In genomic region chr6:3847521-3847920, GRCh38 we compare ENCODE assay signal across 13 cellular contexts. TPM values are rescaled to one million over a fixed set of nuclear protein-coding genes. Genes with fewer than 3 reads are reported as not detected.
DNase-seq lines count a peak whose midpoint lies in the region; ATAC-seq and TF ChIP-seq lines count a peak whose summit lies in the region.
"Had no signal": no experiment of that assay in that cellular context is flagged by ENCODE, and none has a peak within 500 bp of the region (broad histone marks: within the 10 kb centered on the region; RNA-seq: fewer than 3 reads in every experiment).

No MANE protein-coding gene starts in this region.

- no peak for TF ChIP-seq CTCF in CD8-positive, alpha-beta T cell (IDR thresholded peaks at IDR 0.05)
- TF ChIP-seq CTCF in gastroesophageal sphincter (IDR thresholded peaks at IDR 0.05), result no peak
- TF ChIP-seq CTCF in Caco-2 (IDR thresholded peaks at IDR 0.05; ENCODE audit: insufficient read depth in 1 of 2, low read depth in 1 of 2, low read length in 1 of 2, severe bottlenecking in 1 of 2, unreplicated experiment in 1 of 2), result no peak
- no peak for TF ChIP-seq CTCF in GM10248 (IDR thresholded peaks at IDR 0.05; ENCODE audit: control extremely low read depth, extremely low read depth, low read depth, missing control alignments)

- no peak for DNase-seq in CD8-positive, alpha-beta T cell
- DNase-seq in T-helper 17 cell, result no peak
- peak; percentile 71 for DNase-seq in fibroblast of peridontal ligament (ENCODE audit: extremely low read depth)
- no peak for DNase-seq in HuH-7 (ENCODE audit: low spot score)
- no peak for DNase-seq in Caco-2
- DNase-seq in GM10248 (ENCODE audit: extremely low spot score), result no peak
- DNase-seq: NCI-H1930, NCI-H82 had no signal

- no peaks in the 10 kb centered on the region for H3K27me3 ChIP-seq in CD8-positive, alpha-beta T cell (ENCODE audit: insufficient read depth, low read length)
- H3K27me3 ChIP-seq in skeletal muscle tissue (ENCODE audit: control insufficient read depth in 3 of 3, insufficient read depth in 3 of 3, low read length in 3 of 3) (no peaks in the 10 kb centered on the region), gastroesophageal sphincter (no peaks in the 10 kb centered on the region), Caco-2 (replicated peaks; ENCODE audit: control insufficient read depth, insufficient read depth, low read length) (no peaks in the 10 kb centered on the region)
- H3K27me3 ChIP-seq: BLaER1 treated with 17β-estradiol and CSF1 and Interleukin-3, amounts not matched to agents 10 nM and 100 nM had no signal

- no peak overlapping the region for H3K27ac ChIP-seq in CD8-positive, alpha-beta T cell (ENCODE audit: low read depth, low read length)
- peak overlapping the region; percentile 82 for H3K27ac ChIP-seq in skeletal muscle tissue (ENCODE audit: low read depth, low read length)
- peak overlapping the region in 2 of 4 donors; percentile 83 to 84 for H3K27ac ChIP-seq in gastroesophageal sphincter
- H3K27ac ChIP-seq: BLaER1 treated with 17β-estradiol and CSF1 and Interleukin-3, amounts not matched to agents 10 nM and 100 nM; parathyroid adenoma had no signal

- 86 to 97% methylated on average over 3 of the region's 3 CpGs for WGBS in gastroesophageal sphincter (ENCODE audit: low coverage in 1 of 2), 2 donors

- no peaks in the 10 kb centered on the region for H3K9me3 ChIP-seq in CD8-positive, alpha-beta T cell (ENCODE audit: low read length)
- H3K9me3 ChIP-seq in T-helper 17 cell (ENCODE audit: control insufficient read depth, low read length, poor library complexity, severe bottlenecking) (no peaks in the 10 kb centered on the region), skeletal muscle tissue (ENCODE audit: control insufficient read depth in 3 of 3, low read length in 3 of 3) (peaks cover 0 to 3% (median 0%) of the 10 kb centered on the region in 3 donors), gastroesophageal sphincter (no peaks in the 10 kb centered on the region), Caco-2 (peaks cover 14% of the 10 kb centered on the region)

- POLR2A ChIA-PET in CD8-positive, alpha-beta T cell (lab: Charles Lee), result interaction anchor here (0.6 to 1.1 kb wide), 2 partner anchors 9 to 11 kb away, joined by 3 to 4 read pairs; no protein-coding TSS in a partner anchor
- POLR2A ChIA-PET in Caco-2 (lab: Charles Lee) (no interaction called here), GM10248 (lab: Yijun Ruan, JAX) (no interaction called here)

- no peaks in the 10 kb centered on the region for H3K27me3 Mint-ChIP-seq in CD8-positive, alpha-beta T cell (ENCODE audit: low read depth)
- H3K27me3 Mint-ChIP-seq in T-helper 17 cell (no peaks in the 10 kb centered on the region), Caco-2 (ENCODE audit: insufficient read depth, unreplicated experiment) (no peaks in the 10 kb centered on the region)

- peaks cover 6% of the 10 kb centered on the region for H3K4me1 ChIP-seq in CD8-positive, alpha-beta T cell (ENCODE audit: insufficient read depth, low read length)
- H3K4me1 ChIP-seq in skeletal muscle tissue (ENCODE audit: control insufficient read depth in 3 of 3, insufficient read depth in 3 of 3, low read length in 3 of 3) (peaks cover 8 to 32% (median 17%) of the 10 kb centered on the region in 3 donors), gastroesophageal sphincter (peaks cover 0 to 41% (median 6%) of the 10 kb centered on the region in 3 donors), Caco-2 (no peaks in the 10 kb centered on the region)
- H3K4me1 ChIP-seq: parathyroid adenoma had no signal

- H3K9ac ChIP-seq in skeletal muscle tissue (ENCODE audit: low read depth in 1 of 3, low read length in 3 of 3), result no peak overlapping the region
- H3K9ac ChIP-seq: BLaER1 treated with 17β-estradiol and CSF1 and Interleukin-3, amounts not matched to agents 10 nM and 100 nM; parathyroid adenoma had no signal

- ATAC-seq in CD8-positive, alpha-beta T cell, result no peak
- no peak for ATAC-seq in T-helper 17 cell
- no peak for ATAC-seq in gastroesophageal sphincter
- ATAC-seq: Right ventricle myocardium inferior had no signal

- CTCF ChIA-PET in CD8-positive, alpha-beta T cell (lab: Charles Lee), result interaction anchor here (3.4 kb wide), 1 partner anchor 131 kb away, joined by 18 read pairs; no protein-coding TSS in a partner anchor
- CTCF ChIA-PET in Caco-2 (lab: Charles Lee) (no interaction called here), GM10248 (lab: Yijun Ruan, JAX) (interaction anchor here (0.9 to 2.0 kb wide), 6 partner anchors 8 to 131 kb away, joined by 3 to 8 read pairs (median 4); no protein-coding TSS in a partner anchor)

- no peaks in the 10 kb centered on the region for H3K36me3 ChIP-seq in CD8-positive, alpha-beta T cell (ENCODE audit: insufficient read depth, low read length)
- H3K36me3 ChIP-seq in skeletal muscle tissue (ENCODE audit: control insufficient read depth in 3 of 3, insufficient read depth in 3 of 3, low read length in 3 of 3) (peaks cover 0 to 4% (median 4%) of the 10 kb centered on the region in 3 donors), gastroesophageal sphincter (no peaks in the 10 kb centered on the region), Caco-2 (ENCODE audit: control insufficient read depth, insufficient read depth, low read length) (no peaks in the 10 kb centered on the region)
- H3K36me3 ChIP-seq: BLaER1 treated with 17β-estradiol and CSF1 and Interleukin-3, amounts not matched to agents 10 nM and 100 nM had no signal

- H3K4me3 Mint-ChIP-seq in CD8-positive, alpha-beta T cell, result no peak overlapping the region
- H3K4me3 Mint-ChIP-seq in T-helper 17 cell, result peak overlapping the region; percentile 57
- no peak overlapping the region for H3K4me3 Mint-ChIP-seq in Caco-2 (ENCODE audit: unreplicated experiment)

- TF ChIP-seq EP300 in gastroesophageal sphincter (IDR thresholded peaks at IDR 0.05), result no peak

- H3K27ac Mint-ChIP-seq in CD8-positive, alpha-beta T cell, result peak overlapping the region; percentile 32
- H3K27ac Mint-ChIP-seq in T-helper 17 cell, result peak overlapping the region; percentile 80
- H3K27ac Mint-ChIP-seq in Caco-2 (ENCODE audit: unreplicated experiment), result no peak overlapping the region

- intact Hi-C loops in CD8-positive, alpha-beta T cell (cut with DNase I, micrococcal nuclease), result loop anchor here (5.0 to 10.0 kb wide), 6 partner anchors 105 to 1155 kb away; partner anchors contain the start of genes ECI2 (in 2 of the 2) and RPP40 (in 1 of the 2)
- intact Hi-C loops in Caco-2 (cut with micrococcal nuclease; ENCODE audit: unreplicated experiment), result no loop called here

- TF ChIP-seq POLR2A in gastroesophageal sphincter (IDR thresholded peaks at IDR 0.05), result no peak

- no peak overlapping the region for H3K4me3 ChIP-seq in CD8-positive, alpha-beta T cell (ENCODE audit: low read depth, low read length)
- H3K4me3 ChIP-seq in skeletal muscle tissue (ENCODE audit: low read length in 3 of 3), result no peak overlapping the region
- no peak overlapping the region for H3K4me3 ChIP-seq in gastroesophageal sphincter
- no peak overlapping the region for H3K4me3 ChIP-seq in Caco-2 (ENCODE audit: low read depth, low read length)
- H3K4me3 ChIP-seq: BLaER1 treated with 17β-estradiol and CSF1 and Interleukin-3, amounts not matched to agents 10 nM and 100 nM had no signal

- BruUV-seq in Caco-2 (replicated peaks; lab: Mats Ljungman, UMichigan), result no TSS peak

- H3K4me1 Mint-ChIP-seq in CD8-positive, alpha-beta T cell (ENCODE audit: low read depth), result peaks cover 18% of the 10 kb centered on the region
- peaks cover 25% of the 10 kb centered on the region for H3K4me1 Mint-ChIP-seq in T-helper 17 cell
- H3K4me1 Mint-ChIP-seq in Caco-2 (ENCODE audit: low read depth, unreplicated experiment), result no peaks in the 10 kb centered on the region

- peaks cover 6% of the 10 kb centered on the region for H3K9me3 Mint-ChIP-seq in CD8-positive, alpha-beta T cell
- peaks cover 12% of the 10 kb centered on the region for H3K9me3 Mint-ChIP-seq in Caco-2 (ENCODE audit: unreplicated experiment)

- no peaks in the 10 kb centered on the region for H3K36me3 Mint-ChIP-seq in CD8-positive, alpha-beta T cell
- H3K36me3 Mint-ChIP-seq in T-helper 17 cell (ENCODE audit: low read depth), result no peaks in the 10 kb centered on the region
- H3K36me3 Mint-ChIP-seq in Caco-2 (ENCODE audit: insufficient read depth, unreplicated experiment), result no peaks in the 10 kb centered on the region

RNA-seq across cellular contexts. Expression of gene FAM50B, which starts 1.7 kb away (rescaled TPM):
- 1 to 10 TPM in 1 of 2 experiments, under 1 TPM in 1; 0.97 to 1.1 TPM for total RNA-seq in CD8-positive, alpha-beta T cell
- total RNA-seq in T-helper 17 cell (1 to 10 TPM; 5.0 to 5.1 TPM), skeletal muscle tissue (12.0 TPM), gastroesophageal sphincter (10 to 100 TPM; 14.7 to 23.7 (median 18.8) TPM), Caco-2 (2022) (not detected in 2 replicates)
